8 cellular contexts compared by ENCODE assay signal in genomic region chr15:43511012-43511885, GRCh38. TPM values are rescaled to one million over a fixed set of nuclear protein-coding genes. Genes with fewer than 3 reads are reported as not detected.
DNase-seq lines count a peak whose midpoint lies in the region; ATAC-seq, FAIRE-seq and TF ChIP-seq lines count a peak whose summit lies in the region.

No MANE protein-coding gene starts in this region.

- CTCF ChIA-PET in H1 (lab: Charles Lee; ENCODE audit: partially characterized antibody) = interaction anchor here (0.8 to 9.4 kb wide), 16 partner anchors 10 to 136 kb away, joined by 3 to 121 read pairs (median 6); partner anchors contain the start of gene TP53BP1

- H3K36me3 ChIP-seq in HUES6 (ENCODE audit: control insufficient read depth, insufficient read depth, low read length) = no peaks in the 10 kb centered on the region
- H3K36me3 ChIP-seq in H1 (ENCODE audit: control insufficient read depth in 2 of 4, insufficient read depth in 4 of 4, low read length in 3 of 4) = no peaks in the 10 kb centered on the region

- H3K27ac ChIP-seq in HUES6 (ENCODE audit: low read depth, low read length) (no peak overlapping the region), H1 (ENCODE audit: low read depth, low read length) (no peak overlapping the region)

- H3K27me3 ChIP-seq in HUES6 (ENCODE audit: control insufficient read depth, insufficient read depth, low read length) (peaks cover 38% of the 10 kb centered on the region), H1 (replicated peaks in 1 of 4; ENCODE audit: control insufficient read depth in 3 of 4, extremely low read depth in 1 of 4, insufficient read depth in 3 of 4, low read length in 3 of 4) (peaks cover 4 to 16% (median 11%) of the 10 kb centered on the region in 4 experiments)

- no peak for TF ChIP-seq POLR2A in H1 (IDR thresholded peaks at IDR 0.05; ENCODE audit: control extremely low read depth in 1 of 2, low read depth in 2 of 2, low read length in 2 of 2)

- 7% methylated on average over 39 of the region's 39 CpGs; no CpG with 5 or more reads in 1 of the 2 experiments for WGBS in H1 (ENCODE audit: extremely low coverage in 1 of 2, insufficient coverage in 1 of 2, insufficient read length in 1 of 2, insufficient replicate concordance in 2 of 2, low coverage in 1 of 2, low lambda C conversion rate in 2 of 2, missing lambda C conversion rate in 1 of 2), 2 experiments

- H3K9ac ChIP-seq in HUES6 (ENCODE audit: low read length) = no peak overlapping the region
- H3K9ac ChIP-seq in H1 (replicated peaks in 1 of 4; ENCODE audit: extremely low read depth in 1 of 4, low read depth in 3 of 4, low read length in 3 of 4) = peak overlapping the region; percentile 9 to 54 (median 14); a peak in 6 of 7 replicates

- H4K20me1 ChIP-seq in H1 (replicated peaks in 1 of 2; ENCODE audit: control insufficient read depth in 1 of 2, insufficient read depth in 2 of 2, low read length in 2 of 2) = peaks cover 0 to 2% of the 10 kb centered on the region in 2 experiments

- peak overlapping the region; percentile 92 for H3K4me3 Mint-ChIP-seq in nephron progenitor cell

- no peak overlapping the region for H4K91ac ChIP-seq in H1 (replicated peaks; ENCODE audit: insufficient read length, low read length)

- no peak overlapping the region for H2BK15ac ChIP-seq in H1 (ENCODE audit: low read length)

- peak overlapping the region; percentile 52; the same call in 1 of the 2 replicates for H2AFZ ChIP-seq in H1 (ENCODE audit: low read length)

- peak; percentile 32 to 39 (median 37); a peak in 3 of 4 replicates for TF ChIP-seq CTCF in H1 (IDR thresholded peaks at IDR 0.05; ENCODE audit: control extremely low read depth in 1 of 3, insufficient read depth in 1 of 3, low read depth in 1 of 3, low read length in 3 of 3)
- no peak for TF ChIP-seq CTCF in nephron progenitor cell (IDR thresholded peaks at IDR 0.05)

- no peak for FAIRE-seq in H1 (lab: Jason Lieb, UNC)

- DNase-seq in NCI-H1105 treated with DMSO at 0.1 percent for 48 hours (lab: John Stamatoyannopoulos, UW) = peak; percentile 21
- no peak for DNase-seq in NCI-H1105 (lab: John Stamatoyannopoulos, UW)
- peak; percentile 5 to 35 for DNase-seq in SW 1271 (lab: John Stamatoyannopoulos, UW)
- peak in 1 of 2 experiments; percentile 63 for DNase-seq in H1 (ENCODE audit: low read depth in 1 of 2, low spot score in 2 of 2)
- peak; percentile 25 for DNase-seq in nephron progenitor cell
- DNase-seq in NCI-H1048 (lab: John Stamatoyannopoulos, UW) = no peak

- no peak overlapping the region for H4K5ac ChIP-seq in H1 (ENCODE audit: insufficient read length, low read depth, low read length)

- no peak overlapping the region for H2BK5ac ChIP-seq in H1 (ENCODE audit: low read depth, low read length)

- H3K4me1 Mint-ChIP-seq in nephron progenitor cell = peaks cover 69% of the 10 kb centered on the region

- H3K14ac ChIP-seq in H1 (ENCODE audit: insufficient read length) = no peak overlapping the region

- H3K9me3 ChIP-seq in HUES6 (ENCODE audit: control insufficient read depth, insufficient read depth, low read depth, low read length) (no peaks in the 10 kb centered on the region), H1 (ENCODE audit: insufficient read depth in 2 of 2, low read depth in 1 of 2, low read length in 1 of 2) (no peaks in the 10 kb centered on the region)

- ATAC-seq in HG02970 (IDR thresholded peaks at IDR 0.05; ENCODE audit: low FRiP score, unreplicated experiment) = no peak

- H3K79me1 ChIP-seq in H1 (ENCODE audit: low read depth, low read length) = no peaks in the 10 kb centered on the region

- H3K4me2 ChIP-seq in H1 (ENCODE audit: insufficient read depth in 1 of 2, low read depth in 2 of 2, low read length in 2 of 2) = peak overlapping the region; percentile 93 to 94

- 0 out of 2 replicates have a peak overlapping the region, but pooled peaks have one; percentile 6 for H4K8ac ChIP-seq in H1 (ENCODE audit: extremely low read depth, insufficient read depth, low read length)

- no peaks in the 10 kb centered on the region for H3K79me2 ChIP-seq in H1 (ENCODE audit: control insufficient read depth in 1 of 2, insufficient read depth in 2 of 2, low read length in 2 of 2)

- H3K18ac ChIP-seq in H1 (ENCODE audit: extremely low read depth, low read length) = peak overlapping the region; percentile 4; the same call in 1 of the 2 replicates

- H3K27ac Mint-ChIP-seq in nephron progenitor cell = peak overlapping the region; percentile 30

- no peaks in the 10 kb centered on the region for H3K36me3 Mint-ChIP-seq in nephron progenitor cell (ENCODE audit: low read depth)

- H3K4ac ChIP-seq in H1 (replicated peaks; ENCODE audit: insufficient read length, low read depth, low read length) = no peak overlapping the region

- no peak overlapping the region for H2AK5ac ChIP-seq in H1 (ENCODE audit: low read depth, low read length)

- peak overlapping the region; percentile 6; the same call in 1 of the 2 replicates for H2BK20ac ChIP-seq in H1 (ENCODE audit: low read length)

- H3K23me2 ChIP-seq in H1 (ENCODE audit: low read depth, low read length) = peaks cover 10% of the 10 kb centered on the region

- H3K4me3 ChIP-seq in HUES6 (ENCODE audit: low read depth, low read length) (peak overlapping the region; percentile 78), H1 (ENCODE audit: extremely low read depth in 1 of 4, insufficient read depth in 2 of 4, low read depth in 3 of 4, low read length in 4 of 4) (peak overlapping the region; percentile 59 to 83 (median 78))

- H3K4me1 ChIP-seq in HUES6 (ENCODE audit: control insufficient read depth, insufficient read depth, low read length) (peaks cover 17% of the 10 kb centered on the region), H1 (replicated peaks in 1 of 4; ENCODE audit: control insufficient read depth in 3 of 4, insufficient read depth in 4 of 4, low read length in 3 of 4) (peaks cover 6 to 23% (median 10%) of the 10 kb centered on the region in 4 experiments; a peak in 6 of 7 replicates)

- H3K23ac ChIP-seq in H1 (ENCODE audit: insufficient read length) = peak overlapping the region; percentile 34

- H3K56ac ChIP-seq in H1 (replicated peaks; ENCODE audit: insufficient read length, low read depth, low read length) = no peak overlapping the region

- H3K27me3 Mint-ChIP-seq in nephron progenitor cell (ENCODE audit: low read depth, poor library complexity) = peaks cover 14% of the 10 kb centered on the region

- TF ChIP-seq RAD21 in H1 (IDR thresholded peaks at IDR 0.05 in 1 of 2, conservative IDR thresholded peaks at IDR 0.05 in 1 of 2; ENCODE audit: low read depth in 2 of 2, low read length in 2 of 2) = peak; percentile 42 to 53

- POLR2A ChIA-PET in H1 (lab: Charles Lee; ENCODE audit: partially characterized antibody) = interaction anchor here (0.6 to 5.0 kb wide), 13 partner anchors 8 to 141 kb away, joined by 3 to 81 read pairs (median 7); partner anchors contain the start of genes TP53BP1, TUBGCP4 and ZSCAN29

- H3K9me3 Mint-ChIP-seq in nephron progenitor cell = no peaks in the 10 kb centered on the region

- TF ChIP-seq EP300 in H1 (IDR thresholded peaks at IDR 0.05; ENCODE audit: borderline replicate concordance in 1 of 2, low read depth in 2 of 2, low read length in 2 of 2) = no peak

- no peak overlapping the region for H2BK120ac ChIP-seq in H1 (replicated peaks; ENCODE audit: low read depth, low read length)

- 0 out of 2 replicates have a peak overlapping the region, but pooled peaks have one; percentile 44 for H2BK12ac ChIP-seq in H1 (ENCODE audit: low read depth, low read length)

TF ChIP-seq in H1, 55 proteins besides CTCF, POLR2A, EP300 and RAD21 (continues in another document):
- TF ChIP-seq CTBP2 (IDR thresholded peaks at IDR 0.05; ENCODE audit: borderline replicate concordance, insufficient read depth, insufficient read length, low read length) = no peak
- peak; percentile 13 for TF ChIP-seq TAF7 (optimal IDR thresholded peaks at IDR 0.05; ENCODE audit: borderline replicate concordance, low read depth, low read length)
- TF ChIP-seq RNF2 (IDR thresholded peaks at IDR 0.05; ENCODE audit: borderline replicate concordance, low read depth, low read length, missing control alignments, poor library complexity, severe bottlenecking) = no peak
- TF ChIP-seq EZH2 (IDR thresholded peaks at IDR 0.05; ENCODE audit: low read depth, low read length, severe bottlenecking) = no peak
- TF ChIP-seq HDAC6 (IDR thresholded peaks at IDR 0.05; ENCODE audit: low read depth, low read length) = no peak
- peak; percentile 2; the same call in 1 of the 2 replicates for TF ChIP-seq USF2 (IDR thresholded peaks at IDR 0.05; ENCODE audit: low read length)
- no peak for TF ChIP-seq SIRT6 (IDR thresholded peaks at IDR 0.05; ENCODE audit: low read length)

RNA-seq across cellular contexts. Expression of gene MAP1A, which starts 6.2 kb away (rescaled TPM):
- 2.4 and 3.4 TPM in 2 replicates for total RNA-seq in H1 (2021; fragmentation: NEBNext Ultra II Directional; extraction: Animal tissue kit (Norgen Biotek cat#: 25700))
- 0.57 and 0.80 TPM in 2 replicates for polyA plus RNA-seq in H1 (2011; rRNA removed)
- polyA plus RNA-seq in H1 (2011; cell fraction: cytosol; rRNA removed) = 0.37 TPM
- polyA plus RNA-seq in H1 (2011; cell fraction: nucleus; rRNA removed) = 1.2 TPM
- polyA plus RNA-seq in H1 (2012, experiment 1 of 2) = 2.0 to 2.3 TPM (median 2.2 TPM) in 4 replicates
- 0.56 TPM for polyA plus RNA-seq in H1 (2012, experiment 2 of 2)
- 0.53 TPM for polyA plus RNA-seq in H1 (2013, experiment 1 of 2)
- polyA plus RNA-seq in H1 (2013, experiment 2 of 2) = 0.42 TPM
- polyA minus RNA-seq in H1 (2011; rRNA and poly(A)+ RNA removed) = 3.9 and 6.0 TPM in 2 replicates
- polyA minus RNA-seq in H1 (2011; cell fraction: cytosol; rRNA and poly(A)+ RNA removed) = 2.5 TPM
- polyA minus RNA-seq in H1 (2011; cell fraction: nucleus; rRNA and poly(A)+ RNA removed) = 2.4 TPM

RNA-seq across cellular contexts. Expression of gene TP53BP1, which starts 18.3 kb away (rescaled TPM):
- total RNA-seq in H1 (2021; fragmentation: NEBNext Ultra II Directional; extraction: Animal tissue kit (Norgen Biotek cat#: 25700)) = 63.6 and 68.5 TPM in 2 replicates
- 24.8 and 34.1 TPM in 2 replicates for polyA plus RNA-seq in H1 (2011; rRNA removed)
- polyA plus RNA-seq in H1 (2011; cell fraction: cytosol; rRNA removed) = 49.1 TPM
- polyA plus RNA-seq in H1 (2011; cell fraction: nucleus; rRNA removed) = 85.7 TPM
- polyA plus RNA-seq in H1 (2012, experiment 1 of 2) = 55.5 to 63.8 TPM (median 58.5 TPM) in 4 replicates
- polyA plus RNA-seq in H1 (2012, experiment 2 of 2) = 2.5 TPM
- 23.1 TPM for polyA plus RNA-seq in H1 (2013, experiment 1 of 2)
- polyA plus RNA-seq in H1 (2013, experiment 2 of 2) = 20.2 TPM
- polyA minus RNA-seq in H1 (2011; rRNA and poly(A)+ RNA removed) = 129 and 168 TPM in 2 replicates
- 50.2 TPM for polyA minus RNA-seq in H1 (2011; cell fraction: cytosol; rRNA and poly(A)+ RNA removed)
- polyA minus RNA-seq in H1 (2011; cell fraction: nucleus; rRNA and poly(A)+ RNA removed) = 116 TPM

Comparison
In these comparisons a context has a peak if more than half of its experiments do, and no peak if none do; other contexts are left out.
1. DNase-seq: peak in NCI-H1105 treated with DMSO at 0.1 percent for 48 hours (single experiment), SW 1271 (2 of 2) and nephron progenitor cell (single experiment); none in NCI-H1105 (single experiment) and NCI-H1048 (single experiment).